Comparison of ENCODE assay signal across 1 cellular context in the genomic region with DNA sequence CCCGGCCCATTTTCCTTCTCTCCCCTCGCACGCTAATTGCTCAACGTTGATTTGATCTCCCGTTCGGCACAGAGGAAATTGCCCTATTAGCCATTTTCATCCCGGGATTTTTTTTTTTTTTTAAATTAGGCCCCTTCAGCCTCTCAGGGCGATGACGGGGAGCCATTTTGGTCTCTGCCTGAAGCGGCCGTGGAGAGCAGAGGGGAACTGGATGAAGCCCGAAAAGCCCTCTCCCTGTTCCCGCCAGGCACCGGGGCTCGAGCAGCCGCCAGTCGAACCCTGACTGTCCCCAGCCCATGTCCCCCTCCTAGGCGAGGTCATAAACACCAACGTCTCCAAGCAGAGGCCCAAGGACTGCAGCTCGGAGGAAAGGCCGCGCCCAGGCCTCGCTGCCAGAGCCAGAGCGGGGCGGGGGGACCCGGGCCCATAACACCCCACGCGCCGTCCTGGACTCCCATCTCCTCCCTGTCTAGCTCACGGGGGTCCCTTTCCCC.
TF ChIP-seq lines count a peak whose summit lies in the region.

No MANE protein-coding gene starts in this region.

TF ChIP-seq in HepG2, 621 proteins besides CTCF, POLR2A, EP300 and RAD21:
- TF ChIP-seq ZNF782 (CRISPR knock-in tag; IDR thresholded peaks at IDR 0.05; ENCODE audit: borderline replicate concordance): 0 out of 2 replicates have a peak, but pooled peaks have one; percentile 6
- no peak for TF ChIP-seq CENPX (CRISPR knock-in tag; IDR thresholded peaks at IDR 0.05)
- TF ChIP-seq MXD3 (CRISPR knock-in tag; IDR thresholded peaks at IDR 0.05): no peak
- TF ChIP-seq KAT7 (CRISPR knock-in tag; IDR thresholded peaks at IDR 0.05; ENCODE audit: borderline replicate concordance): peak; percentile 14; the same call in 1 of the 2 replicates
- TF ChIP-seq ZFX (CRISPR knock-in tag; IDR thresholded peaks at IDR 0.05; ENCODE audit: low read depth): peak; percentile 77
- no peak for TF ChIP-seq ZNF883 (CRISPR knock-in tag; IDR thresholded peaks at IDR 0.05; ENCODE audit: not compliant biosample characterization)
- 0 out of 2 replicates have a peak, but pooled peaks have one; percentile 29 for TF ChIP-seq YEATS4 (CRISPR knock-in tag; IDR thresholded peaks at IDR 0.05; ENCODE audit: borderline replicate concordance)
- 0 out of 2 replicates have a peak, but pooled peaks have one; percentile 35 for TF ChIP-seq ZNF234 (CRISPR knock-in tag; conservative IDR thresholded peaks at IDR 0.05)
- TF ChIP-seq, protein P1, sequence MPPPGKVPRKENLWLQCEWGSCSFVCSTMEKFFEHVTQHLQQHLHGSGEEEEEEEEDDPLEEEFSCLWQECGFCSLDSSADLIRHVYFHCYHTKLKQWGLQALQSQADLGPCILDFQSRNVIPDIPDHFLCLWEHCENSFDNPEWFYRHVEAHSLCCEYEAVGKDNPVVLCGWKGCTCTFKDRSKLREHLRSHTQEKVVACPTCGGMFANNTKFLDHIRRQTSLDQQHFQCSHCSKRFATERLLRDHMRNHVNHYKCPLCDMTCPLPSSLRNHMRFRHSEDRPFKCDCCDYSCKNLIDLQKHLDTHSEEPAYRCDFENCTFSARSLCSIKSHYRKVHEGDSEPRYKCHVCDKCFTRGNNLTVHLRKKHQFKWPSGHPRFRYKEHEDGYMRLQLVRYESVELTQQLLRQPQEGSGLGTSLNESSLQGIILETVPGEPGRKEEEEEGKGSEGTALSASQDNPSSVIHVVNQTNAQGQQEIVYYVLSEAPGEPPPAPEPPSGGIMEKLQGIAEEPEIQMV (CRISPR knock-in tag; IDR thresholded peaks at IDR 0.05; ENCODE audit: low read depth): no peak
- TF ChIP-seq MEF2D (CRISPR knock-in tag; IDR thresholded peaks at IDR 0.05): 0 out of 2 replicates have a peak, but pooled peaks have one; percentile 0
- TF ChIP-seq BATF2 (CRISPR knock-in tag; IDR thresholded peaks at IDR 0.05): no peak
- no peak for TF ChIP-seq NFATC3 (CRISPR knock-in tag; IDR thresholded peaks at IDR 0.05)
- TF ChIP-seq HNRNPH1 (optimal IDR thresholded peaks at IDR 0.05; ENCODE audit: low read depth, low read length): no peak
- TF ChIP-seq GABPB1 (CRISPR knock-in tag; IDR thresholded peaks at IDR 0.05): peak; percentile 8; the same call in 1 of the 2 replicates
- TF ChIP-seq, protein P2, sequence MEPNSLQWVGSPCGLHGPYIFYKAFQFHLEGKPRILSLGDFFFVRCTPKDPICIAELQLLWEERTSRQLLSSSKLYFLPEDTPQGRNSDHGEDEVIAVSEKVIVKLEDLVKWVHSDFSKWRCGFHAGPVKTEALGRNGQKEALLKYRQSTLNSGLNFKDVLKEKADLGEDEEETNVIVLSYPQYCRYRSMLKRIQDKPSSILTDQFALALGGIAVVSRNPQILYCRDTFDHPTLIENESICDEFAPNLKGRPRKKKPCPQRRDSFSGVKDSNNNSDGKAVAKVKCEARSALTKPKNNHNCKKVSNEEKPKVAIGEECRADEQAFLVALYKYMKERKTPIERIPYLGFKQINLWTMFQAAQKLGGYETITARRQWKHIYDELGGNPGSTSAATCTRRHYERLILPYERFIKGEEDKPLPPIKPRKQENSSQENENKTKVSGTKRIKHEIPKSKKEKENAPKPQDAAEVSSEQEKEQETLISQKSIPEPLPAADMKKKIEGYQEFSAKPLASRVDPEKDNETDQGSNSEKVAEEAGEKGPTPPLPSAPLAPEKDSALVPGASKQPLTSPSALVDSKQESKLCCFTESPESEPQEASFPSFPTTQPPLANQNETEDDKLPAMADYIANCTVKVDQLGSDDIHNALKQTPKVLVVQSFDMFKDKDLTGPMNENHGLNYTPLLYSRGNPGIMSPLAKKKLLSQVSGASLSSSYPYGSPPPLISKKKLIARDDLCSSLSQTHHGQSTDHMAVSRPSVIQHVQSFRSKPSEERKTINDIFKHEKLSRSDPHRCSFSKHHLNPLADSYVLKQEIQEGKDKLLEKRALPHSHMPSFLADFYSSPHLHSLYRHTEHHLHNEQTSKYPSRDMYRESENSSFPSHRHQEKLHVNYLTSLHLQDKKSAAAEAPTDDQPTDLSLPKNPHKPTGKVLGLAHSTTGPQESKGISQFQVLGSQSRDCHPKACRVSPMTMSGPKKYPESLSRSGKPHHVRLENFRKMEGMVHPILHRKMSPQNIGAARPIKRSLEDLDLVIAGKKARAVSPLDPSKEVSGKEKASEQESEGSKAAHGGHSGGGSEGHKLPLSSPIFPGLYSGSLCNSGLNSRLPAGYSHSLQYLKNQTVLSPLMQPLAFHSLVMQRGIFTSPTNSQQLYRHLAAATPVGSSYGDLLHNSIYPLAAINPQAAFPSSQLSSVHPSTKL (CRISPR knock-in tag; IDR thresholded peaks at IDR 0.05): no peak
- TF ChIP-seq SETDB1 (CRISPR knock-in tag; IDR thresholded peaks at IDR 0.05; ENCODE audit: borderline replicate concordance): 0 out of 2 replicates have a peak, but pooled peaks have one; percentile 15
- 0 out of 2 replicates have a peak, but pooled peaks have one; percentile 76 for TF ChIP-seq THAP8 (CRISPR knock-in tag; IDR thresholded peaks at IDR 0.05; ENCODE audit: borderline replicate concordance)
- 0 out of 2 replicates have a peak, but pooled peaks have one; percentile 16 for TF ChIP-seq ZFY (CRISPR knock-in tag; IDR thresholded peaks at IDR 0.05)
- TF ChIP-seq PHF8 (CRISPR knock-in tag; IDR thresholded peaks at IDR 0.05): peak; percentile 11; the same call in 1 of the 2 replicates
TF ChIP-seq in HepG2: peak in this region for 11.
